Comparison of ENCODE assay signal across 21 cellular contexts in genomic region chr10:64271983-64272382, GRCh38.
DNase-seq lines count a peak whose midpoint lies in the region; ATAC-seq, FAIRE-seq and TF ChIP-seq lines count a peak whose summit lies in the region.
"Had no signal": no experiment of that assay in that cellular context is flagged by ENCODE, and none has a peak within 500 bp of the region (broad histone marks: within the 10 kb centered on the region; RNA-seq: fewer than 3 reads in every experiment).

No MANE protein-coding gene starts in this region.

- H3K27ac ChIP-seq in Panc1 (ENCODE audit: low read length) = no peak overlapping the region
- H3K27ac ChIP-seq: dorsolateral prefrontal cortex, heart left ventricle, neutrophil, SJSA1, uterus had no signal

- peaks cover 7% of the 10 kb centered on the region for H3K27me3 Mint-ChIP-seq in Caco-2 (ENCODE audit: insufficient read depth, unreplicated experiment)
- H3K27me3 Mint-ChIP-seq in activated CD4-positive, alpha-beta T cell treated with anti-CD3 and anti-CD28 coated beads, Interleukin-2, amount 10 ng/mL, durations not matched to agents 7 days and 5 days = no peaks in the 10 kb centered on the region
- no peaks in the 10 kb centered on the region for H3K27me3 Mint-ChIP-seq in activated CD8-positive, alpha-beta memory T cell treated with anti-CD3 and anti-CD28 coated beads, Interleukin-2, amount 10 ng/mL, durations not matched to agents 7 days and 5 days
- H3K27me3 Mint-ChIP-seq: activated naive CD4-positive, alpha-beta T cell treated with anti-CD3 and anti-CD28 coated beads, Interleukin-2, amount 50 U/mL, for 24 hours had no signal

- intact Hi-C loops in Caco-2 (cut with micrococcal nuclease; ENCODE audit: unreplicated experiment) (loop anchor here (2.0 to 5.0 kb wide), 2 partner anchors 109 to 180 kb away; no protein-coding TSS in a partner anchor), Panc1 (cut with micrococcal nuclease; ENCODE audit: unreplicated experiment) (no loop called here)

- H3K9me3 ChIP-seq in Caco-2 = no peaks in the 10 kb centered on the region
- H3K9me3 ChIP-seq in Panc1 (ENCODE audit: control insufficient read depth, insufficient read depth, low read depth, low read length) = no peaks in the 10 kb centered on the region
- H3K9me3 ChIP-seq: heart left ventricle, neutrophil, SJSA1, uterus had no signal

- no peak for TF ChIP-seq POLR2A in H54 (IDR thresholded peaks at IDR 0.05; ENCODE audit: low read depth, low read length)

- BruUV-seq in Caco-2 (replicated peaks; lab: Mats Ljungman, UMichigan) (no TSS peak), Panc1 (replicated peaks; lab: Mats Ljungman, UMichigan) (no TSS peak)

- POLR2A ChIA-PET in Caco-2 (lab: Charles Lee) (no interaction called here), Panc1 (lab: Charles Lee) (no interaction called here)
- POLR2A ChIA-PET in activated CD4-positive, alpha-beta T cell treated with anti-CD3 and anti-CD28 coated beads, Interleukin-2, amount 10 ng/mL, durations not matched to agents 7 days and 5 days (lab: Charles Lee) = no interaction called here

- no peaks in the 10 kb centered on the region for H3K4me1 ChIP-seq in Caco-2
- H3K4me1 ChIP-seq in Panc1 (ENCODE audit: control insufficient read depth, insufficient read depth, low read length) = no peaks in the 10 kb centered on the region
- H3K4me1 ChIP-seq: heart left ventricle, SJSA1, uterus had no signal

- H3K36me3 Mint-ChIP-seq in Caco-2 (ENCODE audit: insufficient read depth, unreplicated experiment) = no peaks in the 10 kb centered on the region
- H3K36me3 Mint-ChIP-seq in activated CD4-positive, alpha-beta T cell treated with anti-CD3 and anti-CD28 coated beads, Interleukin-2, amount 10 ng/mL, durations not matched to agents 7 days and 5 days (ENCODE audit: low read depth) = no peaks in the 10 kb centered on the region
- no peaks in the 10 kb centered on the region for H3K36me3 Mint-ChIP-seq in activated CD8-positive, alpha-beta memory T cell treated with anti-CD3 and anti-CD28 coated beads, Interleukin-2, amount 10 ng/mL, durations not matched to agents 7 days and 5 days
- H3K36me3 Mint-ChIP-seq: activated naive CD4-positive, alpha-beta T cell treated with anti-CD3 and anti-CD28 coated beads, Interleukin-2, amount 50 U/mL, for 24 hours had no signal

- FAIRE-seq in H54 (lab: Jason Lieb, UNC) = no peak
- FAIRE-seq: bronchial epithelial cell, K562 had no signal

- DNase-seq in Caco-2 = peak in 1 of 2 experiments; percentile 16
- peak; percentile 3 for DNase-seq in H54 (ENCODE audit: insufficient read length, low spot score)
- DNase-seq in Panc1 (ENCODE audit: low read depth, low spot score) = no peak
- peak; percentile 21 for DNase-seq in iPS-NIHi11 (ENCODE audit: low spot score)
- DNase-seq in activated CD4-positive, CD25-positive, alpha-beta regulatory T cell (lab: John Stamatoyannopoulos, UW) = no peak
- no peak for DNase-seq in activated CD4-positive, alpha-beta T cell treated with anti-CD3 and anti-CD28 coated beads, Interleukin-2, amount 10 ng/mL, durations not matched to agents 7 days and 5 days
- no peak for DNase-seq in activated naive CD4-positive, alpha-beta T cell (lab: John Stamatoyannopoulos, UW)
- DNase-seq in activated CD8-positive, alpha-beta memory T cell treated with anti-CD3 and anti-CD28 coated beads, Interleukin-2, amount 10 ng/mL, durations not matched to agents 7 days and 5 days = no peak
- DNase-seq: activated CD4-positive, alpha-beta T cell treated with anti-CD3 and anti-CD28 coated beads, Interleukin-2, amount 50 U/mL, for 1 hour; activated T-cell treated with anti-CD3 and anti-CD28 coated beads, Interleukin-2, amount 50 U/mL, for 1 hour; dorsolateral prefrontal cortex; heart left ventricle; NCI-H446 treated with DMSO at 0.1 percent for 48 hours; right cardiac atrium; stimulated activated CD4-positive, alpha-beta T cell treated with anti-CD3 and anti-CD28 coated beads, Interleukin-2, amount 100 ng/mL, for 24 hours; uterus had no signal

- CTCF ChIA-PET in Caco-2 (lab: Charles Lee) (interaction anchor here (1.1 kb wide), 1 partner anchor 108 kb away, joined by 3 read pairs; no protein-coding TSS in a partner anchor), Panc1 (lab: Charles Lee) (no interaction called here)
- CTCF ChIA-PET in activated CD4-positive, alpha-beta T cell treated with anti-CD3 and anti-CD28 coated beads, Interleukin-2, amount 10 ng/mL, durations not matched to agents 7 days and 5 days (lab: Charles Lee) = no interaction called here
- CTCF ChIA-PET in activated CD8-positive, alpha-beta memory T cell treated with anti-CD3 and anti-CD28 coated beads, Interleukin-2, amount 10 ng/mL, durations not matched to agents 7 days and 5 days (lab: Charles Lee) = no interaction called here

- H3K4me3 Mint-ChIP-seq in Caco-2 (ENCODE audit: unreplicated experiment) = no peak overlapping the region
- H3K4me3 Mint-ChIP-seq in activated CD4-positive, alpha-beta T cell treated with anti-CD3 and anti-CD28 coated beads, Interleukin-2, amount 10 ng/mL, durations not matched to agents 7 days and 5 days = no peak overlapping the region
- no peak overlapping the region for H3K4me3 Mint-ChIP-seq in activated CD8-positive, alpha-beta memory T cell treated with anti-CD3 and anti-CD28 coated beads, Interleukin-2, amount 10 ng/mL, durations not matched to agents 7 days and 5 days
- H3K4me3 Mint-ChIP-seq: activated naive CD4-positive, alpha-beta T cell treated with anti-CD3 and anti-CD28 coated beads, Interleukin-2, amount 50 U/mL, for 24 hours had no signal

- no peak overlapping the region for H3K27ac Mint-ChIP-seq in Caco-2 (ENCODE audit: unreplicated experiment)
- no peak overlapping the region for H3K27ac Mint-ChIP-seq in activated CD4-positive, alpha-beta T cell treated with anti-CD3 and anti-CD28 coated beads, Interleukin-2, amount 10 ng/mL, durations not matched to agents 7 days and 5 days
- H3K27ac Mint-ChIP-seq in activated CD8-positive, alpha-beta memory T cell treated with anti-CD3 and anti-CD28 coated beads, Interleukin-2, amount 10 ng/mL, durations not matched to agents 7 days and 5 days = no peak overlapping the region
- H3K27ac Mint-ChIP-seq: activated naive CD4-positive, alpha-beta T cell treated with anti-CD3 and anti-CD28 coated beads, Interleukin-2, amount 50 U/mL, for 24 hours had no signal

- H3K36me3 ChIP-seq in Caco-2 (ENCODE audit: control insufficient read depth, insufficient read depth, low read length) (no peaks in the 10 kb centered on the region), Panc1 (ENCODE audit: control insufficient read depth, insufficient read depth, low read length) (no peaks in the 10 kb centered on the region)
- H3K36me3 ChIP-seq: heart left ventricle, neutrophil, SJSA1, uterus had no signal

- TF ChIP-seq CTCF in Caco-2 (IDR thresholded peaks at IDR 0.05; ENCODE audit: insufficient read depth in 1 of 2, low read depth in 1 of 2, low read length in 1 of 2, severe bottlenecking in 1 of 2, unreplicated experiment in 1 of 2) = peak; percentile 42 to 46
- peak; percentile 30; the same call in 1 of the 2 replicates for TF ChIP-seq CTCF in Panc1 (IDR thresholded peaks at IDR 0.05)

- H3K4me1 Mint-ChIP-seq in Caco-2 (ENCODE audit: low read depth, unreplicated experiment) = no peaks in the 10 kb centered on the region
- no peaks in the 10 kb centered on the region for H3K4me1 Mint-ChIP-seq in activated CD4-positive, alpha-beta T cell treated with anti-CD3 and anti-CD28 coated beads, Interleukin-2, amount 10 ng/mL, durations not matched to agents 7 days and 5 days
- H3K4me1 Mint-ChIP-seq in activated CD8-positive, alpha-beta memory T cell treated with anti-CD3 and anti-CD28 coated beads, Interleukin-2, amount 10 ng/mL, durations not matched to agents 7 days and 5 days = no peaks in the 10 kb centered on the region
- H3K4me1 Mint-ChIP-seq: activated naive CD4-positive, alpha-beta T cell treated with anti-CD3 and anti-CD28 coated beads, Interleukin-2, amount 50 U/mL, for 24 hours had no signal

- in situ Hi-C loops in Panc1 (cut with HindIII; ENCODE audit: low pct_unique_long_range_greater_than_20kb, low sequenced_read_pairs) = no loop called here

- no peak for ATAC-seq in Panc1
- ATAC-seq in activated CD8-positive, alpha-beta memory T cell treated with anti-CD3 and anti-CD28 coated beads, Interleukin-2, amount 10 ng/mL, durations not matched to agents 7 days and 5 days = no peak
- ATAC-seq: heart left ventricle, K562, right cardiac atrium had no signal

- no peaks in the 10 kb centered on the region for H3K9me3 Mint-ChIP-seq in Caco-2 (ENCODE audit: unreplicated experiment)
- H3K9me3 Mint-ChIP-seq in activated CD4-positive, alpha-beta T cell treated with anti-CD3 and anti-CD28 coated beads, Interleukin-2, amount 10 ng/mL, durations not matched to agents 7 days and 5 days = no peaks in the 10 kb centered on the region
- H3K9me3 Mint-ChIP-seq in activated CD8-positive, alpha-beta memory T cell treated with anti-CD3 and anti-CD28 coated beads, Interleukin-2, amount 10 ng/mL, durations not matched to agents 7 days and 5 days (ENCODE audit: low read depth) = no peaks in the 10 kb centered on the region
- H3K9me3 Mint-ChIP-seq: activated naive CD4-positive, alpha-beta T cell treated with anti-CD3 and anti-CD28 coated beads, Interleukin-2, amount 50 U/mL, for 24 hours had no signal

- H3K27me3 ChIP-seq in Caco-2 (replicated peaks; ENCODE audit: control insufficient read depth, insufficient read depth, low read length) = no peaks in the 10 kb centered on the region
- no peaks in the 10 kb centered on the region for H3K27me3 ChIP-seq in Panc1 (ENCODE audit: control insufficient read depth, insufficient read depth, low read length)
- H3K27me3 ChIP-seq: dorsolateral prefrontal cortex, heart left ventricle, neutrophil, SJSA1, uterus had no signal

- no peak overlapping the region for H3K4me3 ChIP-seq in Caco-2 (ENCODE audit: low read depth, low read length)
- H3K4me3 ChIP-seq in Panc1 (ENCODE audit: low read depth in 2 of 2, low read length in 2 of 2) = no peak overlapping the region
- H3K4me3 ChIP-seq: dorsolateral prefrontal cortex, heart left ventricle, K562, SJSA1, uterus had no signal

Comparison
In these comparisons a context has a peak if more than half of its experiments do, and no peak if none do; other contexts are left out.
1. DNase-seq: peak in H54 (single experiment) and iPS-NIHi11 (single experiment); none in Panc1 (single experiment), activated CD4-positive, CD25-positive, alpha-beta regulatory T cell (0 of 4), activated CD4-positive, alpha-beta T cell treated with anti-CD3 and anti-CD28 coated beads, Interleukin-2, amount 10 ng/mL, durations not matched to agents 7 days and 5 days (single experiment), activated naive CD4-positive, alpha-beta T cell (0 of 4) and activated CD8-positive, alpha-beta memory T cell treated with anti-CD3 and anti-CD28 coated beads, Interleukin-2, amount 10 ng/mL, durations not matched to agents 7 days and 5 days (single experiment).